In the genomic region with DNA sequence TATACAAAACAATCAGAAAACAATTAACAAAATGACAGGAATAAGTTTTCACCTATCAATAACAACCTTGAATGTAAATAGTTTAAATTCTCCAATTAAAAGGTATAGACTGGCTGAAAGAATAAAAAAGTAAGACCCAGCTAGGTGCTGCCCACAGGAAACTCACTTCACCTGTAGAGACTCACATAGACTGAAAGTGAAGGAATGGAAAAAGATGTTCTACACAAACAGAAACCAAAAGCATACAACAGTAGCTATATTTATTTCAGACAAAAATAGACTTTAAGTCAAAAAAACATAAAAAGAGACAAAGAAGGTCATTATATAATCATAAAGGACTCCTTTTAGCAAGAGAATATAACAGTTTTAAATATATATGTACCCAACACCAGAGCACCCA, we compare ENCODE assay signal across 16 cellular contexts.
A peak's percentile ranks its signal among the peaks of the same experiment; 100 is the strongest.
DNase-seq lines count a peak whose midpoint lies in the region; ATAC-seq lines count a peak whose summit lies in the region.
"Had no signal": no experiment of that assay in that cellular context is flagged by ENCODE, and none has a peak within 500 bp of the region (broad histone marks: within the 10 kb centered on the region; RNA-seq: fewer than 3 reads in every experiment).

No MANE protein-coding gene starts in this region.

- no peaks in the 10 kb centered on the region for H3K27me3 Mint-ChIP-seq in naive B cell

- peaks cover 7 to 18% of the 10 kb centered on the region in 2 donors for H3K9me3 Mint-ChIP-seq in activated naive CD4-positive, alpha-beta T cell treated with anti-CD3 and anti-CD28 coated beads, Interleukin-2, amount 50 U/mL, for 72 hours
- H3K9me3 Mint-ChIP-seq in naive B cell, result peaks cover 0 to 15% (median 7%) of the 10 kb centered on the region in 7 donors

- DNase-seq in activated naive CD4-positive, alpha-beta T cell treated with anti-CD3 and anti-CD28 coated beads, Interleukin-2, amount 50 U/mL, for 72 hours (ENCODE audit: low spot score in 2 of 2), result no peak
- DNase-seq in activated naive CD4-positive, alpha-beta T cell (lab: John Stamatoyannopoulos, UW), result no peak
- DNase-seq in naive B cell, result no peak
- no peak for DNase-seq in NCI-H1105 (lab: John Stamatoyannopoulos, UW)
- DNase-seq in cerebellum (ENCODE audit: low spot score), result no peak
- no peak for DNase-seq in C1 segment of cervical spinal cord (lab: John Stamatoyannopoulos, UW)
- DNase-seq: activated CD8-positive, alpha-beta memory T cell treated with anti-CD3 and anti-CD28 coated beads, Interleukin-2, amount 50 U/mL, for 48 hours; Caco-2; left cardiac atrium; NCI-H226; posterior cingulate gyrus; stimulated activated CD4-positive, alpha-beta T cell treated with anti-CD3 and anti-CD28 coated beads, Interleukin-15, amount 100 ng/mL, for 24 hours; transverse colon had no signal

- no peak overlapping the region for H3K27ac Mint-ChIP-seq in activated naive CD4-positive, alpha-beta T cell treated with anti-CD3 and anti-CD28 coated beads, Interleukin-2, amount 50 U/mL, for 72 hours
- H3K27ac Mint-ChIP-seq in naive B cell, result peak overlapping the region in 5 of 6 donors; percentile 1 to 55 (median 34)

- H3K4me1 Mint-ChIP-seq in naive B cell, result peaks cover 11 to 20% (median 14%) of the 10 kb centered on the region in 3 donors

- peaks cover 5 to 16% of the 10 kb centered on the region in 2 donors for H3K36me3 Mint-ChIP-seq in activated naive CD4-positive, alpha-beta T cell treated with anti-CD3 and anti-CD28 coated beads, Interleukin-2, amount 50 U/mL, for 72 hours
- peaks cover 0 to 10% of the 10 kb centered on the region in 2 donors for H3K36me3 Mint-ChIP-seq in naive B cell

- peak overlapping the region in 5 of 8 donors; percentile 9 to 59 (median 48) for H3K4me3 Mint-ChIP-seq in naive B cell

- ATAC-seq in activated naive CD4-positive, alpha-beta T cell treated with anti-CD3 and anti-CD28 coated beads, Interleukin-2, amount 50 U/mL, for 72 hours, result peak; percentile 50 to 61
- peak; percentile 93 for ATAC-seq in GM21723 (IDR thresholded peaks at IDR 0.05; ENCODE audit: unreplicated experiment)
- peak; percentile 61 for ATAC-seq in HG03139 (IDR thresholded peaks at IDR 0.05; ENCODE audit: unreplicated experiment)
- ATAC-seq in naive B cell (ENCODE audit: low read depth in 2 of 2), result no peak
- ATAC-seq: A549, left cardiac atrium had no signal

Comparison
In these comparisons a context has a peak if more than half of its experiments do, and no peak if none do; other contexts are left out.
1. ATAC-seq: peak in activated naive CD4-positive, alpha-beta T cell treated with anti-CD3 and anti-CD28 coated beads, Interleukin-2, amount 50 U/mL, for 72 hours (2 of 2), GM21723 (single experiment) and HG03139 (single experiment); none in naive B cell (0 of 2).
2. H3K27ac Mint-ChIP-seq: peak in naive B cell (5 of 6); none in activated naive CD4-positive, alpha-beta T cell treated with anti-CD3 and anti-CD28 coated beads, Interleukin-2, amount 50 U/mL, for 72 hours (0 of 2).